Comparison of ENCODE assay signal across 15 cellular contexts in genomic region chr3:183291511-183292031, GRCh38. TPM values are rescaled to one million over a fixed set of nuclear protein-coding genes. Genes with fewer than 3 reads are reported as not detected.
A peak's percentile ranks its signal among the peaks of the same experiment; 100 is the strongest.
DNase-seq lines count a peak whose midpoint lies in the region; ATAC-seq and TF ChIP-seq lines count a peak whose summit lies in the region.
"Had no signal": no experiment of that assay in that cellular context is flagged by ENCODE, and none has a peak within 500 bp of the region (broad histone marks: within the 10 kb centered on the region; RNA-seq: fewer than 3 reads in every experiment).

No MANE protein-coding gene starts in this region.

- H3K27ac Mint-ChIP-seq in WTC11 = no peak overlapping the region
- H3K27ac Mint-ChIP-seq: activated CD4-positive, alpha-beta memory T cell treated with anti-CD3 and anti-CD28 coated beads for 36 hours; T-helper 1 cell treated with Interleukin-12 subunit alpha and Interleukin-12 subunit beta and Interleukin-4 antibody, amounts not matched to agents 30 μg/mL and 1 μg/mL, for 36 hours had no signal

- peak overlapping the region; percentile 27 for H3K4me3 ChIP-seq in LNCaP clone FGC (ENCODE audit: low read depth, low read length)
- H3K4me3 ChIP-seq in fibroblast of the aortic adventitia (ENCODE audit: low read depth, low read length) = no peak overlapping the region
- no peak overlapping the region for H3K4me3 ChIP-seq in gastrocnemius medialis
- H3K4me3 ChIP-seq: K562, spleen, thyroid gland had no signal

- TF ChIP-seq POLR2A in gastrocnemius medialis (IDR thresholded peaks at IDR 0.05) = no peak
- no peak for TF ChIP-seq POLR2A in erythroblast (IDR thresholded peaks at IDR 0.05; ENCODE audit: low read length)

- peaks cover 18% of the 10 kb centered on the region for H3K36me3 Mint-ChIP-seq in WTC11

- intact Hi-C loops in gastrocnemius medialis (cut with DNase I; ENCODE audit: low total_unique reads) = loop anchor here (10.0 kb wide), 1 partner anchor 1523 kb away; the partner anchor contains the start of gene VPS8

- TF ChIP-seq CTCF in LNCaP clone FGC (IDR thresholded peaks at IDR 0.05; ENCODE audit: control insufficient read depth, extremely low read depth, insufficient read depth) = no peak
- TF ChIP-seq CTCF in WTC11 (IDR thresholded peaks at IDR 0.05) = no peak
- TF ChIP-seq CTCF in fibroblast of the aortic adventitia (IDR thresholded peaks at IDR 0.05; ENCODE audit: insufficient read depth, low read length) = no peak
- TF ChIP-seq CTCF in gastrocnemius medialis (IDR thresholded peaks at IDR 0.05 in 4 of 5, conservative IDR thresholded peaks at IDR 0.05 in 1 of 5) = no peak

- no peaks in the 10 kb centered on the region for H3K4me1 Mint-ChIP-seq in WTC11

- DNase-seq in LNCaP clone FGC (ENCODE audit: low read depth) (peak; percentile 98), WTC11 (ENCODE audit: low spot score) (no peak), fibroblast of the aortic adventitia (ENCODE audit: low read depth) (peak; percentile 63), gastrocnemius medialis (no peak), erythroblast (lab: John Stamatoyannopoulos, UW) (no peak)
- DNase-seq: activated CD4-positive, alpha-beta memory T cell treated with anti-CD3 and anti-CD28 coated beads for 36 hours; cerebellar nuclear complex; foreskin melanocyte; NCI-H1930; spleen; thyroid gland had no signal

- ATAC-seq in WTC11 (no peak), gastrocnemius medialis (no peak), GM21360 (IDR thresholded peaks at IDR 0.05; ENCODE audit: unreplicated experiment) (no peak), GM19455 (IDR thresholded peaks at IDR 0.05; ENCODE audit: unreplicated experiment) (no peak)
- ATAC-seq: K562 had no signal

- no peaks in the 10 kb centered on the region for H3K36me3 ChIP-seq in gastrocnemius medialis
- H3K36me3 ChIP-seq: thyroid gland had no signal

- H3K27me3 ChIP-seq in gastrocnemius medialis = no peaks in the 10 kb centered on the region
- H3K27me3 ChIP-seq: spleen, thyroid gland had no signal

- H3K9me3 ChIP-seq in gastrocnemius medialis = no peaks in the 10 kb centered on the region
- H3K9me3 ChIP-seq: spleen, thyroid gland had no signal

- no peaks in the 10 kb centered on the region for H3K27me3 Mint-ChIP-seq in WTC11 (ENCODE audit: low read depth)
- H3K27me3 Mint-ChIP-seq: activated CD4-positive, alpha-beta memory T cell treated with anti-CD3 and anti-CD28 coated beads for 36 hours had no signal

- H3K27ac ChIP-seq in gastrocnemius medialis = peak overlapping the region; percentile 89 to 99 (median 94)
- H3K27ac ChIP-seq: spleen, thyroid gland had no signal

- POLR2A ChIA-PET in WTC11 (lab: Charles Lee) = no interaction called here

- CTCF ChIA-PET in WTC11 (lab: Charles Lee) = no interaction called here

- in situ Hi-C loops in gastrocnemius medialis (cut with MboI; ENCODE audit: low sequenced_read_pairs in 4 of 4) = no loop called here

- peaks cover 39 to 41% of the 10 kb centered on the region in 2 donors for H3K4me1 ChIP-seq in gastrocnemius medialis
- H3K4me1 ChIP-seq: thyroid gland had no signal

- no peak overlapping the region for H3K4me3 Mint-ChIP-seq in WTC11
- H3K4me3 Mint-ChIP-seq: activated CD4-positive, alpha-beta memory T cell treated with anti-CD3 and anti-CD28 coated beads for 36 hours; T-helper 1 cell treated with Interleukin-12 subunit alpha and Interleukin-12 subunit beta and Interleukin-4 antibody, amounts not matched to agents 30 μg/mL and 1 μg/mL, for 36 hours had no signal

- peaks cover 3% of the 10 kb centered on the region; the same call in 1 of the 2 replicates for H3K9me3 Mint-ChIP-seq in WTC11
- H3K9me3 Mint-ChIP-seq: activated CD4-positive, alpha-beta memory T cell treated with anti-CD3 and anti-CD28 coated beads for 36 hours; T-helper 1 cell treated with Interleukin-12 subunit alpha and Interleukin-12 subunit beta and Interleukin-4 antibody, amounts not matched to agents 30 μg/mL and 1 μg/mL, for 36 hours had no signal

TF ChIP-seq in WTC11, 78 proteins besides CTCF, POLR2A, EP300 and RAD21:
- TF ChIP-seq SOX15 (CRISPR knock-in tag; IDR thresholded peaks at IDR 0.05) (no peak), GABPB1 (CRISPR knock-in tag; IDR thresholded peaks at IDR 0.05) (peak; percentile 70; the same call in 1 of the 2 replicates)

RNA-seq across cellular contexts. Expression of gene B3GNT5, which starts 38.5 kb away (rescaled TPM):
- total RNA-seq in WTC11 (2021) (6.8 to 7.7 TPM (median 7.3 TPM) in 3 replicates), fibroblast of the aortic adventitia (ENCODE audit: low replicate concordance) (4.7 and 10.4 TPM in 2 replicates), gastrocnemius medialis (10 to 100 TPM; 18.2 to 41.2 (median 26.0) TPM)

Comparison
In these comparisons a context has a peak if more than half of its experiments do, and no peak if none do; other contexts are left out.
1. DNase-seq: peak in LNCaP clone FGC (single experiment) and fibroblast of the aortic adventitia (single experiment); none in WTC11 (single experiment), gastrocnemius medialis (0 of 2) and erythroblast (0 of 2).